15 cellular contexts compared by ENCODE assay signal in genomic region chr11:97979741-97980140, GRCh38.
A peak's percentile ranks its signal among the peaks of the same experiment; 100 is the strongest.
DNase-seq lines count a peak whose midpoint lies in the region; ATAC-seq and TF ChIP-seq lines count a peak whose summit lies in the region.
"Had no signal": no experiment of that assay in that cellular context is flagged by ENCODE, and none has a peak within 500 bp of the region (broad histone marks: within the 10 kb centered on the region; RNA-seq: fewer than 3 reads in every experiment).

No MANE protein-coding gene starts in this region.

- no peak overlapping the region for H3K4me3 Mint-ChIP-seq in HFFc6
- H3K4me3 Mint-ChIP-seq: CD8-positive, alpha-beta T cell had no signal

- no peaks in the 10 kb centered on the region; the same call in 1 of the 2 replicates for H3K9me3 Mint-ChIP-seq in HFFc6

- no peak overlapping the region for H3K27ac Mint-ChIP-seq in HFFc6
- H3K27ac Mint-ChIP-seq: CD8-positive, alpha-beta T cell had no signal

- H3K4me3 ChIP-seq in AG04449 (ENCODE audit: low read depth, low read length) (no peak overlapping the region), astrocyte of the cerebellum (ENCODE audit: low read depth, low read length) (no peak overlapping the region)
- H3K4me3 ChIP-seq: BLaER1 had no signal

- POLR2A ChIA-PET in AG04449 (lab: Yijun Ruan, JAX): interaction anchor here (1.2 kb wide), 1 partner anchor 70 kb away, joined by 4 read pairs; no protein-coding TSS in a partner anchor

- in situ Hi-C loops in astrocyte of the cerebellum (cut with HindIII; ENCODE audit: low sequenced_read_pairs): no loop called here

- TF ChIP-seq CTCF in AG04449 (IDR thresholded peaks at IDR 0.05; ENCODE audit: insufficient read depth, low read length, missing control alignments) (no peak), HFFc6 (IDR thresholded peaks at IDR 0.05) (no peak), astrocyte of the cerebellum (IDR thresholded peaks at IDR 0.05; ENCODE audit: low read depth, low read length, missing control alignments) (no peak)

- H3K27me3 Mint-ChIP-seq in HFFc6 (ENCODE audit: insufficient read depth): no peaks in the 10 kb centered on the region

- CTCF ChIA-PET in AG04449 (lab: Yijun Ruan, JAX): no interaction called here

- peaks cover 5% of the 10 kb centered on the region for H3K36me3 Mint-ChIP-seq in HFFc6 (ENCODE audit: low read depth)
- H3K36me3 Mint-ChIP-seq: CD8-positive, alpha-beta T cell had no signal

- ATAC-seq in GM19395 (IDR thresholded peaks at IDR 0.05; ENCODE audit: unreplicated experiment): no peak
- ATAC-seq: CD8-positive, alpha-beta T cell; PC-3 had no signal

- DNase-seq in AG04449 (ENCODE audit: low read depth, low spot score) (peak; percentile 10), HFFc6 (peak; percentile 13), astrocyte of the cerebellum (ENCODE audit: low read depth) (peak; percentile 39), non-pigmented ciliary epithelial cell (ENCODE audit: low read depth) (peak; percentile 87), amniotic stem cell (lab: John Stamatoyannopoulos, UW) (no peak), ureter (ENCODE audit: low spot score) (no peak)
- DNase-seq: Calu3; CD8-positive, alpha-beta T cell; DMS53; H7; NCI-H187; NCI-H524 treated with DMSO at 0.1 percent for 48 hours; PC-3 had no signal

- peaks cover 22% of the 10 kb centered on the region for H3K4me1 Mint-ChIP-seq in HFFc6 (ENCODE audit: low read depth)

Comparison
In these comparisons a context has a peak if more than half of its experiments do, and no peak if none do; other contexts are left out.
1. DNase-seq: peak in AG04449 (single experiment), HFFc6 (single experiment), astrocyte of the cerebellum (single experiment) and non-pigmented ciliary epithelial cell (single experiment); none in amniotic stem cell (single experiment) and ureter (single experiment).